Comparison of ENCODE assay signal across 10 cellular contexts in genomic region chr3:67018789-67019525, GRCh38. TPM values are rescaled to one million over a fixed set of nuclear protein-coding genes. Genes with fewer than 3 reads are reported as not detected.
A peak's percentile ranks its signal among the peaks of the same experiment; 100 is the strongest.
DNase-seq lines count a peak whose midpoint lies in the region; ATAC-seq and TF ChIP-seq lines count a peak whose summit lies in the region.
"Had no signal": no experiment of that assay in that cellular context is flagged by ENCODE, and none has a peak within 500 bp of the region (broad histone marks: within the 10 kb centered on the region; RNA-seq: fewer than 3 reads in every experiment).

No MANE protein-coding gene starts in this region.

- H3K27me3 ChIP-seq in foreskin keratinocyte (no peaks in the 10 kb centered on the region), esophagus muscularis mucosa (no peaks in the 10 kb centered on the region)

- H3K4me1 ChIP-seq in foreskin keratinocyte: peaks cover 20% of the 10 kb centered on the region
- peaks cover 5 to 12% (median 9%) of the 10 kb centered on the region in 4 donors for H3K4me1 ChIP-seq in esophagus muscularis mucosa

- no peak overlapping the region for H3K4me3 ChIP-seq in esophagus muscularis mucosa

- 93% methylated on average over 13 of the region's 13 CpGs for WGBS in esophagus muscularis mucosa

- H3K9me3 ChIP-seq in esophagus muscularis mucosa: no peaks in the 10 kb centered on the region

- H3K36me3 ChIP-seq in esophagus muscularis mucosa: no peaks in the 10 kb centered on the region

- DNase-seq in foreskin keratinocyte (peak in 1 of 2 donors; percentile 18), esophagus muscularis mucosa (ENCODE audit: extremely low spot score) (no peak), GOT3 (lab: John Stamatoyannopoulos, UW) (no peak)
- no peak for DNase-seq in effector CD4-positive, alpha-beta T cell
- DNase-seq: H9, substantia nigra had no signal

- TF ChIP-seq CTCF in foreskin keratinocyte (conservative IDR thresholded peaks at IDR 0.05) (no peak), esophagus muscularis mucosa (IDR thresholded peaks at IDR 0.05) (no peak)

- no peak for TF ChIP-seq EP300 in esophagus muscularis mucosa (IDR thresholded peaks at IDR 0.05)

- H3K27ac ChIP-seq in foreskin keratinocyte (no peak overlapping the region), esophagus muscularis mucosa (replicated peaks in 1 of 4) (no peak overlapping the region)

- ATAC-seq in GM18511 (IDR thresholded peaks at IDR 0.05; ENCODE audit: unreplicated experiment) (peak; percentile 65), GM19452 (IDR thresholded peaks at IDR 0.05; ENCODE audit: unreplicated experiment) (peak; percentile 57), HG03159 (IDR thresholded peaks at IDR 0.05; ENCODE audit: unreplicated experiment) (peak; percentile 67), foreskin keratinocyte (peak; percentile 68), GM18517 (IDR thresholded peaks at IDR 0.05; ENCODE audit: unreplicated experiment) (no peak)

- intact Hi-C loops in esophagus muscularis mucosa (cut with DNase I): no loop called here

- TF ChIP-seq POLR2A in esophagus muscularis mucosa (IDR thresholded peaks at IDR 0.05; ENCODE audit: low read depth): no peak

RNA-seq across cellular contexts. Expression of gene KBTBD8, which starts 20.9 kb away (rescaled TPM):
- 4.4 and 4.5 TPM in 2 replicates for total RNA-seq in foreskin keratinocyte
- polyA plus RNA-seq in foreskin keratinocyte: 0.75 and 1.0 TPM in 2 replicates
- 1 to 10 TPM; 1.4 to 3.3 (median 2.4) TPM for total RNA-seq in esophagus muscularis mucosa
